21 cellular contexts compared by ENCODE assay signal in genomic region chr4:1987296-1987695, GRCh38. TPM values are rescaled to one million over a fixed set of nuclear protein-coding genes. Genes with fewer than 3 reads are reported as not detected.
DNase-seq lines count a peak whose midpoint lies in the region; ATAC-seq and TF ChIP-seq lines count a peak whose summit lies in the region.
"Had no signal": no experiment of that assay in that cellular context is flagged by ENCODE, and none has a peak within 500 bp of the region (broad histone marks: within the 10 kb centered on the region; RNA-seq: fewer than 3 reads in every experiment).

No MANE protein-coding gene starts in this region.

- no TSS peak for BruUV-seq in IMR-90 (replicated peaks; lab: Mats Ljungman, UMichigan)

- H3K23ac ChIP-seq in IMR-90 (ENCODE audit: low read depth, low read length), result no peak overlapping the region

- H2BK20ac ChIP-seq in IMR-90 (ENCODE audit: low read depth, low read length), result no peak overlapping the region

- H3K9me3 ChIP-seq in SK-N-SH (no peaks in the 10 kb centered on the region), IMR-90 (ENCODE audit: control insufficient read depth, insufficient read depth, low read length) (no peaks in the 10 kb centered on the region), spleen (no peaks in the 10 kb centered on the region)
- H3K9me3 ChIP-seq: BE2C had no signal

- H2BK15ac ChIP-seq in IMR-90 (ENCODE audit: low read depth, low read length), result no peak overlapping the region

- no peak overlapping the region for H3K56ac ChIP-seq in IMR-90 (ENCODE audit: extremely low read depth, insufficient read depth, low read length)

- TF ChIP-seq POLR2A in IMR-90 (IDR thresholded peaks at IDR 0.05; ENCODE audit: low read depth, low read length) (no peak), spleen (IDR thresholded peaks at IDR 0.05) (no peak)

- H3K9ac ChIP-seq in SK-N-SH (no peak overlapping the region), IMR-90 (ENCODE audit: low read depth, low read length) (no peak overlapping the region)

- in situ Hi-C loops in IMR-90 (cut with MboI; ENCODE audit: low sequenced_read_pairs), result no loop called here

- no peak overlapping the region for H3K4ac ChIP-seq in IMR-90 (ENCODE audit: low read depth, low read length)

- peak overlapping the region; percentile 85 for H2AK9ac ChIP-seq in IMR-90 (replicated peaks; ENCODE audit: low read depth, low read length, poor library complexity)

- H2BK5ac ChIP-seq in IMR-90 (ENCODE audit: low read depth, low read length, poor library complexity, severe bottlenecking), result no peak overlapping the region

- TF ChIP-seq RAD21 in SK-N-SH (IDR thresholded peaks at IDR 0.05; ENCODE audit: low read length) (no peak), IMR-90 (IDR thresholded peaks at IDR 0.05; ENCODE audit: low read length) (no peak)

- no peaks in the 10 kb centered on the region for H3K9me2 ChIP-seq in SK-N-SH

- CTCF ChIA-PET in SK-N-SH (lab: Yijun Ruan, JAX) (no interaction called here), IMR-90 (lab: Yijun Ruan, JAX) (no interaction called here)
- CTCF ChIA-PET in activated CD4-positive, alpha-beta memory T cell treated with anti-CD3 and anti-CD28 coated beads for 36 hours (lab: Charles Lee), result no interaction called here

- no peaks in the 10 kb centered on the region for H3K4me1 Mint-ChIP-seq in activated CD4-positive, alpha-beta memory T cell treated with anti-CD3 and anti-CD28 coated beads for 36 hours (ENCODE audit: low read depth)
- H3K4me1 Mint-ChIP-seq: CD14-positive monocyte, GM23338 had no signal

- H3K36me3 ChIP-seq in SK-N-SH (replicated peaks in 1 of 2; ENCODE audit: control insufficient read depth in 1 of 2, insufficient read depth in 2 of 2, low read length in 1 of 2) (peaks cover 7 to 70% of the 10 kb centered on the region in 2 experiments), IMR-90 (ENCODE audit: control insufficient read depth, insufficient read depth, low read length) (peaks cover 67% of the 10 kb centered on the region), spleen (peaks cover 3 to 100% (median 91%) of the 10 kb centered on the region in 6 donors)

- peaks cover 5% of the 10 kb centered on the region for H3F3A ChIP-seq in SK-N-SH (replicated peaks; ENCODE audit: insufficient read depth)

- H2AK5ac ChIP-seq in IMR-90 (ENCODE audit: low read depth, low read length), result no peak overlapping the region

- no peaks in the 10 kb centered on the region for H3K9me3 Mint-ChIP-seq in activated CD4-positive, alpha-beta memory T cell treated with anti-CD3 and anti-CD28 coated beads for 36 hours
- H3K9me3 Mint-ChIP-seq: CD14-positive monocyte; CD8-positive, alpha-beta memory T cell; GM23338 had no signal

- WGBS in SK-N-SH (ENCODE audit: low lambda C conversion rate), result 95% methylated on average over 7 of the region's 19 CpGs
- 96% methylated on average over 17 of the region's 19 CpGs; no CpG with 5 or more reads in 1 of the 2 experiments for WGBS in IMR-90 (ENCODE audit: extremely low coverage in 2 of 2, insufficient read length in 1 of 2), 2 experiments
- 64 to 95% (median 81%) methylated on average over 19 of the region's 19 CpGs for WGBS in spleen, 5 donors

- H3K27me3 ChIP-seq in SK-N-SH (ENCODE audit: insufficient read depth) (no peaks in the 10 kb centered on the region), IMR-90 (ENCODE audit: control insufficient read depth, insufficient read depth, low read length) (no peaks in the 10 kb centered on the region), spleen (replicated peaks in 1 of 7) (no peaks in the 10 kb centered on the region)
- H3K27me3 ChIP-seq: BE2C had no signal

- H3K4me2 ChIP-seq in SK-N-SH (no peak overlapping the region), IMR-90 (ENCODE audit: low read depth, low read length) (no peak overlapping the region)
- H3K4me2 ChIP-seq: GM23338 had no signal

- no peak overlapping the region for H4K5ac ChIP-seq in IMR-90 (ENCODE audit: low read depth, low read length)

- H3K4me1 ChIP-seq in SK-N-SH (ENCODE audit: control insufficient read depth in 1 of 2, insufficient read depth in 2 of 2, low read depth in 1 of 2, low read length in 1 of 2) (peaks cover 0 to 28% of the 10 kb centered on the region in 2 experiments; a peak in 1 of 4 replicates), IMR-90 (ENCODE audit: control insufficient read depth, insufficient read depth, low read length) (no peaks in the 10 kb centered on the region), spleen (peaks cover 0 to 21% (median 10%) of the 10 kb centered on the region in 6 donors)

- intact Hi-C loops in IMR-90 (cut with micrococcal nuclease) (no loop called here), spleen (cut with DNase I; ENCODE audit: low total_unique reads) (no loop called here)
- intact Hi-C loops in activated CD4-positive, alpha-beta memory T cell treated with anti-CD3 and anti-CD28 coated beads for 36 hours (cut with micrococcal nuclease), result no loop called here

- H4K91ac ChIP-seq in IMR-90 (ENCODE audit: insufficient read depth, low read depth, low read length), result no peak overlapping the region

- H3K27ac ChIP-seq in SK-N-SH (ENCODE audit: low read depth in 2 of 2, low read length in 1 of 2) (no peak overlapping the region; a peak in 1 of 4 replicates), IMR-90 (ENCODE audit: insufficient read depth, low read length) (no peak overlapping the region), spleen (peak overlapping the region in 5 of 8 donors; percentile 21 to 64 (median 53))
- H3K27ac ChIP-seq: 22Rv1, HL-60 had no signal

- H3K4me3 ChIP-seq in SK-N-SH (ENCODE audit: low read depth in 2 of 2, low read length in 1 of 2) (no peak overlapping the region), IMR-90 (ENCODE audit: insufficient read depth, low read depth, low read length) (no peak overlapping the region), spleen (no peak overlapping the region)
- H3K4me3 ChIP-seq: GM23338 had no signal

- 0 out of 2 replicates have a peak, but pooled peaks cover 5% of the 10 kb centered on the region for H4K20me1 ChIP-seq in SK-N-SH (ENCODE audit: insufficient read depth)
- H4K20me1 ChIP-seq in IMR-90 (ENCODE audit: insufficient read depth, low read length), result peaks cover 10% of the 10 kb centered on the region

- no peak overlapping the region for H3K27ac Mint-ChIP-seq in activated CD4-positive, alpha-beta memory T cell treated with anti-CD3 and anti-CD28 coated beads for 36 hours
- H3K27ac Mint-ChIP-seq: CD14-positive monocyte, GM23338 had no signal

- dilution Hi-C loops in IMR-90 (cut with HindIII; ENCODE audit: low sequenced_read_pairs, unreplicated experiment), result no loop called here

- no peak for TF ChIP-seq EP300 in SK-N-SH (IDR thresholded peaks at IDR 0.05; ENCODE audit: borderline replicate concordance in 1 of 2, low read depth in 1 of 2, low read length in 1 of 2)

- POLR2A ChIA-PET in SK-N-SH (lab: Yijun Ruan, JAX) (interaction anchor here (0.5 to 0.6 kb wide), 2 partner anchors 24 to 855 kb away, joined by 3 to 4 read pairs; no protein-coding TSS in a partner anchor), IMR-90 (lab: Charles Lee; ENCODE audit: unreplicated experiment) (interaction anchor here (0.7 kb wide), 1 partner anchor 417 kb away, joined by 6 read pairs; no protein-coding TSS in a partner anchor)
- POLR2A ChIA-PET in activated CD4-positive, alpha-beta memory T cell treated with anti-CD3 and anti-CD28 coated beads for 36 hours (lab: Charles Lee), result no interaction called here

- no peak for ATAC-seq in SK-N-SH treated with all-trans-retinoic acid at 6 μM for 48 hours
- ATAC-seq in IMR-90 (ENCODE audit: low read depth), result no peak
- ATAC-seq in HG03457 (IDR thresholded peaks at IDR 0.05; ENCODE audit: unreplicated experiment), result no peak
- ATAC-seq in GM21576 (IDR thresholded peaks at IDR 0.05; ENCODE audit: unreplicated experiment), result no peak
- ATAC-seq: GM23338 had no signal

- no peak overlapping the region for H3K4me3 Mint-ChIP-seq in activated CD4-positive, alpha-beta memory T cell treated with anti-CD3 and anti-CD28 coated beads for 36 hours
- H3K4me3 Mint-ChIP-seq: CD14-positive monocyte; CD8-positive, alpha-beta memory T cell; GM23338 had no signal

- no peaks in the 10 kb centered on the region for H3K27me3 Mint-ChIP-seq in activated CD4-positive, alpha-beta memory T cell treated with anti-CD3 and anti-CD28 coated beads for 36 hours
- H3K27me3 Mint-ChIP-seq: CD8-positive, alpha-beta memory T cell had no signal

- no peak overlapping the region for H2BK120ac ChIP-seq in IMR-90 (ENCODE audit: low read depth, low read length)

- TF ChIP-seq CTCF in SK-N-SH (IDR thresholded peaks at IDR 0.05), result no peak
- no peak for TF ChIP-seq CTCF in IMR-90 (conservative IDR thresholded peaks at IDR 0.05; ENCODE audit: low read depth, low read length)
- TF ChIP-seq CTCF in spleen (IDR thresholded peaks at IDR 0.05 in 8 of 11, conservative IDR thresholded peaks at IDR 0.05 in 3 of 11), result no peak

- H3K79me2 ChIP-seq in SK-N-SH (ENCODE audit: insufficient read depth), result peaks cover 8% of the 10 kb centered on the region; the same call in 1 of the 2 replicates

- no peak overlapping the region for H4K8ac ChIP-seq in IMR-90 (ENCODE audit: low read depth in 2 of 2, low read length in 2 of 2)

- peaks cover 8% of the 10 kb centered on the region for H3K9me1 ChIP-seq in IMR-90 (ENCODE audit: insufficient read depth, low read length)

- H3K18ac ChIP-seq in IMR-90 (ENCODE audit: low read depth, low read length), result no peak overlapping the region

- peaks cover 27% of the 10 kb centered on the region for H3K36me3 Mint-ChIP-seq in activated CD4-positive, alpha-beta memory T cell treated with anti-CD3 and anti-CD28 coated beads for 36 hours

- peak; percentile 19 for DNase-seq in SK-N-SH
- DNase-seq in IMR-90, result no peak
- DNase-seq in mesenteric fat pad (ENCODE audit: low spot score), result peak; percentile 89
- DNase-seq in spleen, result peak; percentile 77
- no peak for DNase-seq in activated CD4-positive, alpha-beta memory T cell treated with anti-CD3 and anti-CD28 coated beads for 36 hours
- DNase-seq: ACHN; BE2C; CD8-positive, alpha-beta memory T cell; HCEC 1CT; NCI-H1105 treated with DMSO at 0.1 percent for 48 hours; NCI-H2029; NCI-H446; NCI-H524 treated with DMSO at 0.1 percent for 48 hours; NCI-H774 had no signal

- no peak overlapping the region for H3K14ac ChIP-seq in IMR-90 (replicated peaks; ENCODE audit: low read depth, low read length)

- H2AFZ ChIP-seq in SK-N-SH (ENCODE audit: low read depth) (no peak overlapping the region), IMR-90 (replicated peaks; ENCODE audit: low read length, poor library complexity) (no peak overlapping the region)
- H2AFZ ChIP-seq: GM23338 had no signal

- peaks cover 4 to 12% of the 10 kb centered on the region in 2 experiments; a peak in 3 of 4 replicates for H3K79me1 ChIP-seq in IMR-90 (ENCODE audit: low read depth in 1 of 2, low read length in 2 of 2)

RNA-seq across cellular contexts. Expression of gene NELFA, which starts 21.5 kb away (rescaled TPM):
- polyA plus RNA-seq in SK-N-SH (2012; rRNA removed), result 17.3 and 26.8 TPM in 2 replicates
- 12.3 and 17.5 TPM in 2 replicates for polyA plus RNA-seq in SK-N-SH (2012; cell fraction: cytosol; rRNA removed)
- 46.8 and 63.7 TPM in 2 replicates for polyA plus RNA-seq in SK-N-SH (2012; cell fraction: nucleus; rRNA removed)
- total RNA-seq in IMR-90 (2012; rRNA removed), result 4.3 and 5.8 TPM in 2 replicates
- 21.9 and 23.4 TPM in 2 replicates for polyA plus RNA-seq in IMR-90 (2012; rRNA removed)
- 15.8 and 24.7 TPM in 2 replicates for polyA plus RNA-seq in IMR-90 (2012; cell fraction: cytosol; rRNA removed)
- 32.1 and 61.2 TPM in 2 replicates for polyA plus RNA-seq in IMR-90 (2012; cell fraction: nucleus; rRNA removed; ENCODE audit: low replicate concordance)
- total RNA-seq in mesenteric fat pad, result 15.5 TPM
- total RNA-seq in spleen, result 10 to 100 TPM; 20.2 to 36.6 (median 31.5) TPM
- 10 to 100 TPM; 19.9 to 29.6 (median 20.1) TPM for polyA plus RNA-seq in spleen
- total RNA-seq in activated CD4-positive, alpha-beta memory T cell treated with anti-CD3 and anti-CD28 coated beads for 36 hours, result 10 to 100 TPM; 39.5 to 41.5 TPM

Comparison
In these comparisons a context has a peak if more than half of its experiments do, and no peak if none do; other contexts are left out.
1. DNase-seq: peak in SK-N-SH (single experiment), mesenteric fat pad (single experiment) and spleen (single experiment); none in IMR-90 (single experiment) and activated CD4-positive, alpha-beta memory T cell treated with anti-CD3 and anti-CD28 coated beads for 36 hours (single experiment).
2. H3K27ac ChIP-seq: peak in spleen (5 of 8); none in SK-N-SH (0 of 2) and IMR-90 (single experiment).